9 cellular contexts compared by ENCODE assay signal in the genomic region with DNA sequence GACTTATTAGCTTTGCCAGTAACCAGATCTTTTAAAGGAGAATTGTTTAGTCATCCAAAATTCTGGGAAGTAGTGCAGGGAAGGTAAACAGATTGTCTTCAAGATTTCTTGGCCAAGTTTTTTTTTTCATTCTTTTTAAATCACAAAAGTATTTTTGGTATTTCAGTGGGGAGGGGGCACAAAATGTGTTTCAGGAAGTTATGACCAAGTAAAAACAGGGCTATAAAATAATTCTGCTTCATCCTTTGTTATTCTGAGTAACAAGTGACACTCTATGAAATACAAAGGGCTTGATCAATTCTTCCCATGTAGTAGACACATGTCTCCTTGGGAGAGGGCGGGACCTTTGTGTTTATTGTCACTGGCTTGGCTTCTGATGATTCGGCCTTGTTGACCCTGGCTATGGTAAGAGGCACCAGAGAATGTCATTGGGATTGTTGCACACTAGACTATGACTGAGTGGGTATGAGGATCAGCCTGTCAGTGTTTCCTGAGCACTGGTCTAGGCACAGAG. TPM values are rescaled to one million over a fixed set of nuclear protein-coding genes. Genes with fewer than 3 reads are reported as not detected.
DNase-seq lines count a peak whose midpoint lies in the region; ATAC-seq, FAIRE-seq and TF ChIP-seq lines count a peak whose summit lies in the region.
"Had no signal": no experiment of that assay in that cellular context is flagged by ENCODE, and none has a peak within 500 bp of the region (broad histone marks: within the 10 kb centered on the region; RNA-seq: fewer than 3 reads in every experiment).

No MANE protein-coding gene starts in this region.

- peak; percentile 36 for FAIRE-seq in HTR-8/SVneo (lab: Jason Lieb, UNC)
- FAIRE-seq: frontal cortex had no signal

- no peak overlapping the region for H3K4me3 Mint-ChIP-seq in endodermal cell

- no peaks in the 10 kb centered on the region for H3K27me3 Mint-ChIP-seq in endodermal cell (ENCODE audit: insufficient read depth)

- ATAC-seq in GM21737 (IDR thresholded peaks at IDR 0.05; ENCODE audit: unreplicated experiment), result no peak
- no peak for ATAC-seq in activated CD4-positive, CD25-positive, alpha-beta regulatory T cell treated with anti-CD3 and anti-CD28 coated beads, Interleukin-2, amount 50 U/mL, for 24 hours

- peak; percentile 60 for DNase-seq in AG20443 (ENCODE audit: low spot score)
- no peak for DNase-seq in HTR-8/SVneo (ENCODE audit: insufficient read length, low spot score)
- DNase-seq in coronary artery (ENCODE audit: low spot score), result no peak
- no peak for DNase-seq in NCI-H1417 (lab: John Stamatoyannopoulos, UW)
- DNase-seq in endodermal cell, result no peak

- TF ChIP-seq CTCF in coronary artery (IDR thresholded peaks at IDR 0.05) (no peak), neutrophil (IDR thresholded peaks at IDR 0.05) (no peak), endodermal cell (conservative IDR thresholded peaks at IDR 0.05) (no peak)

- H3K27ac Mint-ChIP-seq in endodermal cell, result no peak overlapping the region

- no peaks in the 10 kb centered on the region for H3K9me3 Mint-ChIP-seq in endodermal cell

- no peak overlapping the region for H3K9ac ChIP-seq in endodermal cell (ENCODE audit: extremely low read depth, low read length, poor library complexity, severe bottlenecking)

- H3K27me3 ChIP-seq in neutrophil, result no peaks in the 10 kb centered on the region
- no peaks in the 10 kb centered on the region for H3K27me3 ChIP-seq in endodermal cell (ENCODE audit: control insufficient read depth, insufficient read depth, low read length, poor library complexity, severe bottlenecking)

- H3K4me1 Mint-ChIP-seq in endodermal cell, result peaks cover 52% of the 10 kb centered on the region

- H3K36me3 ChIP-seq in neutrophil (peaks cover 32% of the 10 kb centered on the region), endodermal cell (ENCODE audit: control insufficient read depth, insufficient read depth, low read length) (no peaks in the 10 kb centered on the region)

- H3K27ac ChIP-seq in coronary artery (peak overlapping the region; percentile 69 to 78), neutrophil (peak overlapping the region; percentile 46), endodermal cell (ENCODE audit: low read depth, low read length) (no peak overlapping the region)

- WGBS in endodermal cell (ENCODE audit: insufficient coverage in 1 of 2, insufficient read length in 1 of 2), 2 experiments, result 82 to 91% methylated on average over 2 of the region's 2 CpGs

- H3K9me3 ChIP-seq in neutrophil (no peaks in the 10 kb centered on the region), endodermal cell (ENCODE audit: control insufficient read depth, low read length) (no peaks in the 10 kb centered on the region)

- H3K4me1 ChIP-seq in neutrophil (ENCODE audit: control insufficient read depth in 1 of 2, insufficient read depth in 1 of 2, low read depth in 1 of 2, low read length in 1 of 2) (peaks cover 60 to 81% of the 10 kb centered on the region in 2 experiments), endodermal cell (ENCODE audit: control insufficient read depth, insufficient read depth, low read length) (peaks cover 31% of the 10 kb centered on the region)

- H3K4me3 ChIP-seq in coronary artery (peak overlapping the region; percentile 10), neutrophil (ENCODE audit: low read depth in 1 of 2, low read length in 1 of 2) (no peak overlapping the region), endodermal cell (ENCODE audit: low read length) (no peak overlapping the region)

- H3K36me3 Mint-ChIP-seq in endodermal cell (ENCODE audit: low read depth), result no peaks in the 10 kb centered on the region

RNA-seq across cellular contexts. Expression of a gene that starts 55.4 kb away (rescaled TPM):
- total RNA-seq in endodermal cell, result 1 to 10 TPM; 5.7 to 5.9 TPM
- polyA plus RNA-seq in endodermal cell (2013, experiment 1 of 2), result 10.2 TPM
- 8.1 TPM for polyA plus RNA-seq in endodermal cell (2013, experiment 2 of 2)
